Comparison of ENCODE assay signal across 1 cellular context in genomic region chr12:46808317-46808716, GRCh38.
A peak's percentile ranks its signal among the peaks of the same experiment; 100 is the strongest.
TF ChIP-seq lines count a peak whose summit lies in the region.

No MANE protein-coding gene starts in this region.

TF ChIP-seq in HepG2, 621 proteins besides CTCF, POLR2A, EP300 and RAD21 (continued from another document and continues in another):
- TF ChIP-seq ZFP91 (CRISPR knock-in tag; IDR thresholded peaks at IDR 0.05; ENCODE audit: borderline replicate concordance) = no peak
- no peak for TF ChIP-seq KAT8 (CRISPR knock-in tag; IDR thresholded peaks at IDR 0.05)
- no peak for TF ChIP-seq ZNF160 (CRISPR knock-in tag; IDR thresholded peaks at IDR 0.05)
- TF ChIP-seq ARID5B (CRISPR knock-in tag; IDR thresholded peaks at IDR 0.05) = peak; percentile 71; the same call in 1 of the 2 replicates
- no peak for TF ChIP-seq ZNF850 (CRISPR knock-in tag; conservative IDR thresholded peaks at IDR 0.05)
- TF ChIP-seq ZNF276 (CRISPR knock-in tag; IDR thresholded peaks at IDR 0.05; ENCODE audit: low read depth) = no peak
- no peak for TF ChIP-seq ZNF652 (CRISPR knock-in tag; IDR thresholded peaks at IDR 0.05; ENCODE audit: borderline replicate concordance, low read depth)
- TF ChIP-seq NRL (CRISPR knock-in tag; IDR thresholded peaks at IDR 0.05; ENCODE audit: borderline replicate concordance) = no peak
- TF ChIP-seq TBL1XR1 (IDR thresholded peaks at IDR 0.05; ENCODE audit: borderline replicate concordance, low read length, partially characterized antibody) = no peak
- no peak for TF ChIP-seq FOXP1 (IDR thresholded peaks at IDR 0.05)
- peak; percentile 76; the same call in 1 of the 2 replicates for TF ChIP-seq FOXP1 (CRISPR knock-in tag; IDR thresholded peaks at IDR 0.05)
- no peak for TF ChIP-seq MED13 (CRISPR knock-in tag; IDR thresholded peaks at IDR 0.05)
- TF ChIP-seq XBP1 (CRISPR knock-in tag; IDR thresholded peaks at IDR 0.05) = no peak
- no peak for TF ChIP-seq ATF3 (CRISPR knock-in tag; IDR thresholded peaks at IDR 0.05)
- no peak for TF ChIP-seq REPIN1 (CRISPR knock-in tag; IDR thresholded peaks at IDR 0.05; ENCODE audit: borderline replicate concordance, low read depth)
- peak; percentile 63 for TF ChIP-seq RARA (CRISPR knock-in tag; IDR thresholded peaks at IDR 0.05)
- TF ChIP-seq EZH2 (conservative IDR thresholded peaks at IDR 0.05; ENCODE audit: low read depth, low read length) = no peak
- no peak for TF ChIP-seq NFKB2 (CRISPR knock-in tag; IDR thresholded peaks at IDR 0.05; ENCODE audit: borderline replicate concordance)
- TF ChIP-seq POLR2G (IDR thresholded peaks at IDR 0.05; ENCODE audit: low read depth, low read length) = no peak
- TF ChIP-seq, protein P1, sequence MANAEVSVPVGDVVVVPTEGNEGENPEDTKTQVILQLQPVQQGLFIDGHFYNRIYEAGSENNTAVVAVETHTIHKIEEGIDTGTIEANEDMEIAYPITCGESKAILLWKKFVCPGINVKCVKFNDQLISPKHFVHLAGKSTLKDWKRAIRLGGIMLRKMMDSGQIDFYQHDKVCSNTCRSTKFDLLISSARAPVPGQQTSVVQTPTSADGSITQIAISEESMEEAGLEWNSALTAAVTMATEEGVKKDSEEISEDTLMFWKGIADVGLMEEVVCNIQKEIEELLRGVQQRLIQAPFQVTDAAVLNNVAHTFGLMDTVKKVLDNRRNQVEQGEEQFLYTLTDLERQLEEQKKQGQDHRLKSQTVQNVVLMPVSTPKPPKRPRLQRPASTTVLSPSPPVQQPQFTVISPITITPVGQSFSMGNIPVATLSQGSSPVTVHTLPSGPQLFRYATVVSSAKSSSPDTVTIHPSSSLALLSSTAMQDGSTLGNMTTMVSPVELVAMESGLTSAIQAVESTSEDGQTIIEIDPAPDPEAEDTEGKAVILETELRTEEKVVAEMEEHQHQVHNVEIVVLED (CRISPR knock-in tag; IDR thresholded peaks at IDR 0.05; ENCODE audit: borderline replicate concordance) = no peak
- no peak for TF ChIP-seq POLR2AphosphoS2 (IDR thresholded peaks at IDR 0.05; ENCODE audit: low read depth, low read length)
- no peak for TF ChIP-seq HMGXB4 (CRISPR knock-in tag; IDR thresholded peaks at IDR 0.05; ENCODE audit: borderline replicate concordance in 1 of 2, low read depth in 1 of 2)
- no peak for TF ChIP-seq NFE2L1 (CRISPR knock-in tag; IDR thresholded peaks at IDR 0.05; ENCODE audit: borderline replicate concordance)
- TF ChIP-seq, protein P2, sequence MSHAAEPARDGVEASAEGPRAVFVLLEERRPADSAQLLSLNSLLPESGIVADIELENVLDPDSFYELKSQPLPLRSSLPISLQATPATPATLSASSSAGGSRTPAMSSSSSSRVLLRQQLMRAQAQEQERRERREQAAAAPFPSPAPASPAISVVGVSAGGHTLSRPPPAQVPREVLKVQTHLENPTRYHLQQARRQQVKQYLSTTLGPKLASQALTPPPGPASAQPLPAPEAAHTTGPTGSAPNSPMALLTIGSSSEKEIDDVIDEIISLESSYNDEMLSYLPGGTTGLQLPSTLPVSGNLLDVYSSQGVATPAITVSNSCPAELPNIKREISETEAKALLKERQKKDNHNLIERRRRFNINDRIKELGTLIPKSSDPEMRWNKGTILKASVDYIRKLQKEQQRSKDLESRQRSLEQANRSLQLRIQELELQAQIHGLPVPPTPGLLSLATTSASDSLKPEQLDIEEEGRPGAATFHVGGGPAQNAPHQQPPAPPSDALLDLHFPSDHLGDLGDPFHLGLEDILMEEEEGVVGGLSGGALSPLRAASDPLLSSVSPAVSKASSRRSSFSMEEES (CRISPR knock-in tag; IDR thresholded peaks at IDR 0.05) = no peak
- TF ChIP-seq POLR2AphosphoS5 (IDR thresholded peaks at IDR 0.05; ENCODE audit: low read depth, low read length) = no peak
- peak; percentile 41; the same call in 1 of the 2 replicates for TF ChIP-seq NCOA2 (CRISPR knock-in tag; IDR thresholded peaks at IDR 0.05)
- TF ChIP-seq CAMTA2 (CRISPR knock-in tag; IDR thresholded peaks at IDR 0.05; ENCODE audit: borderline replicate concordance) = no peak
- TF ChIP-seq, protein P3, sequence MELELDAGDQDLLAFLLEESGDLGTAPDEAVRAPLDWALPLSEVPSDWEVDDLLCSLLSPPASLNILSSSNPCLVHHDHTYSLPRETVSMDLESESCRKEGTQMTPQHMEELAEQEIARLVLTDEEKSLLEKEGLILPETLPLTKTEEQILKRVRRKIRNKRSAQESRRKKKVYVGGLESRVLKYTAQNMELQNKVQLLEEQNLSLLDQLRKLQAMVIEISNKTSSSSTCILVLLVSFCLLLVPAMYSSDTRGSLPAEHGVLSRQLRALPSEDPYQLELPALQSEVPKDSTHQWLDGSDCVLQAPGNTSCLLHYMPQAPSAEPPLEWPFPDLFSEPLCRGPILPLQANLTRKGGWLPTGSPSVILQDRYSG (CRISPR knock-in tag; IDR thresholded peaks at IDR 0.05) = no peak
- TF ChIP-seq BCL6 (CRISPR knock-in tag; IDR thresholded peaks at IDR 0.05) = peak; percentile 59
- TF ChIP-seq, protein P4, sequence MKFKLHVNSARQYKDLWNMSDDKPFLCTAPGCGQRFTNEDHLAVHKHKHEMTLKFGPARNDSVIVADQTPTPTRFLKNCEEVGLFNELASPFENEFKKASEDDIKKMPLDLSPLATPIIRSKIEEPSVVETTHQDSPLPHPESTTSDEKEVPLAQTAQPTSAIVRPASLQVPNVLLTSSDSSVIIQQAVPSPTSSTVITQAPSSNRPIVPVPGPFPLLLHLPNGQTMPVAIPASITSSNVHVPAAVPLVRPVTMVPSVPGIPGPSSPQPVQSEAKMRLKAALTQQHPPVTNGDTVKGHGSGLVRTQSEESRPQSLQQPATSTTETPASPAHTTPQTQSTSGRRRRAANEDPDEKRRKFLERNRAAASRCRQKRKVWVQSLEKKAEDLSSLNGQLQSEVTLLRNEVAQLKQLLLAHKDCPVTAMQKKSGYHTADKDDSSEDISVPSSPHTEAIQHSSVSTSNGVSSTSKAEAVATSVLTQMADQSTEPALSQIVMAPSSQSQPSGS (CRISPR knock-in tag; IDR thresholded peaks at IDR 0.05) = no peak
- TF ChIP-seq GPBP1L1 (CRISPR knock-in tag; IDR thresholded peaks at IDR 0.05) = no peak
- TF ChIP-seq, protein P5, sequence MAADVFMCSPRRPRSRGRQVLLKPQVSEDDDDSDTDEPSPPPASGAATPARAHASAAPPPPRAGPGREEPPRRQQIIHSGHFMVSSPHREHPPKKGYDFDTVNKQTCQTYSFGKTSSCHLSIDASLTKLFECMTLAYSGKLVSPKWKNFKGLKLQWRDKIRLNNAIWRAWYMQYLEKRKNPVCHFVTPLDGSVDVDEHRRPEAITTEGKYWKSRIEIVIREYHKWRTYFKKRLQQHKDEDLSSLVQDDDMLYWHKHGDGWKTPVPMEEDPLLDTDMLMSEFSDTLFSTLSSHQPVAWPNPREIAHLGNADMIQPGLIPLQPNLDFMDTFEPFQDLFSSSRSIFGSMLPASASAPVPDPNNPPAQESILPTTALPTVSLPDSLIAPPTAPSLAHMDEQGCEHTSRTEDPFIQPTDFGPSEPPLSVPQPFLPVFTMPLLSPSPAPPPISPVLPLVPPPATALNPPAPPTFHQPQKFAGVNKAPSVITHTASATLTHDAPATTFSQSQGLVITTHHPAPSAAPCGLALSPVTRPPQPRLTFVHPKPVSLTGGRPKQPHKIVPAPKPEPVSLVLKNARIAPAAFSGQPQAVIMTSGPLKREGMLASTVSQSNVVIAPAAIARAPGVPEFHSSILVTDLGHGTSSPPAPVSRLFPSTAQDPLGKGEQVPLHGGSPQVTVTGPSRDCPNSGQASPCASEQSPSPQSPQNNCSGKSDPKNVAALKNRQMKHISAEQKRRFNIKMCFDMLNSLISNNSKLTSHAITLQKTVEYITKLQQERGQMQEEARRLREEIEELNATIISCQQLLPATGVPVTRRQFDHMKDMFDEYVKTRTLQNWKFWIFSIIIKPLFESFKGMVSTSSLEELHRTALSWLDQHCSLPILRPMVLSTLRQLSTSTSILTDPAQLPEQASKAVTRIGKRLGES (CRISPR knock-in tag; IDR thresholded peaks at IDR 0.05; ENCODE audit: borderline replicate concordance) = no peak
- TF ChIP-seq MEIS1 (CRISPR knock-in tag; IDR thresholded peaks at IDR 0.05; ENCODE audit: borderline replicate concordance) = no peak
- TF ChIP-seq ZBTB2 (CRISPR knock-in tag; IDR thresholded peaks at IDR 0.05; ENCODE audit: low read depth) = no peak
- TF ChIP-seq KDM6A (CRISPR knock-in tag; IDR thresholded peaks at IDR 0.05; ENCODE audit: low read depth) = no peak
- no peak for TF ChIP-seq ZNF20 (CRISPR knock-in tag; IDR thresholded peaks at IDR 0.05)
